In the genomic region with DNA sequence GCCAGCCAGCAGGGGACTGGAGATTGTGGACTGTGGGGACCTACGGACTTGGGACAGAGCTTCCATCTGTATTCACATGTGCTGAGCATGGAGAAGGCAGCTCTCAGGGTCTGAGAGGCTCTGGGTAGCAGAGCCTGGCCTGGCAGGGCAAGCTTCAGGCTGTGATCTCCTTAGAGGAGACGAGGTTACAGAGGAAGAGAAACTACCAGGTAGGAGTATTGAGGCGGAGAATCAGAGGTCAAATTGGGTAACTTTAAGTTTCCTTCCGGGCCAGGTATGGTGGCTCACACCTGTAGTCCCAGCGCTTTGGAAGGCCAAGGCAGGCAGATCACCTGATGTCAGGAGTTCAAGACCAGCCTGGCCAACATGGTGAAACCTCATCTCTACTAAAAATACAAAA, we compare ENCODE assay signal across 22 cellular contexts.
"Had no signal": no experiment of that assay in that cellular context is flagged by ENCODE, and none has a peak within 500 bp of the region (broad histone marks: within the 10 kb centered on the region; RNA-seq: fewer than 3 reads in every experiment).

No MANE protein-coding gene starts in this region.

- H3K9me3 Mint-ChIP-seq: activated naive CD4-positive, alpha-beta T cell treated with anti-CD3 and anti-CD28 coated beads, Interleukin-2, amount 50 U/mL, for 72 hours; T-helper 1 cell treated with Interleukin-12 subunit alpha and Interleukin-12 subunit beta and Interleukin-4 antibody, amounts not matched to agents 30 μg/mL and 1 μg/mL, for 36 hours; type B pancreatic cell had no signal

- H3K27me3 Mint-ChIP-seq: progenitor cell of endocrine pancreas, type B pancreatic cell had no signal

- H3K9me3 ChIP-seq: adrenal gland, breast epithelium, lower lobe of right lung, testis had no signal

- H3K4me1 ChIP-seq: breast epithelium had no signal

- H3K27ac ChIP-seq: adrenal gland, breast epithelium, lower lobe of right lung, testis, VCaP had no signal

- H3K36me3 Mint-ChIP-seq: activated naive CD4-positive, alpha-beta T cell treated with anti-CD3 and anti-CD28 coated beads, Interleukin-2, amount 50 U/mL, for 72 hours; type B pancreatic cell had no signal

- FAIRE-seq: astrocyte, endometrium, frontal cortex, keratinocyte had no signal

- H3K27me3 ChIP-seq: adrenal gland, breast epithelium, testis had no signal

- H3K4me3 Mint-ChIP-seq: activated CD8-positive, alpha-beta T cell treated with anti-CD3 and anti-CD28 coated beads, Interleukin-2, amount 10 ng/mL, durations not matched to agents 7 days and 5 days; T-helper 1 cell treated with Interleukin-12 subunit alpha and Interleukin-12 subunit beta and Interleukin-4 antibody, amounts not matched to agents 30 μg/mL and 1 μg/mL, for 36 hours; type B pancreatic cell had no signal

- H3K27ac Mint-ChIP-seq: activated CD8-positive, alpha-beta T cell treated with anti-CD3 and anti-CD28 coated beads, Interleukin-2, amount 10 ng/mL, durations not matched to agents 7 days and 5 days; progenitor cell of endocrine pancreas; T-helper 1 cell treated with Interleukin-12 subunit alpha and Interleukin-12 subunit beta and Interleukin-4 antibody, amounts not matched to agents 30 μg/mL and 1 μg/mL, for 36 hours; type B pancreatic cell had no signal

- H3K4me3 ChIP-seq: adrenal gland, breast epithelium, lower lobe of right lung, testis had no signal

- H3K36me3 ChIP-seq: breast epithelium had no signal

- DNase-seq: activated CD4-positive, alpha-beta T cell treated with anti-CD3 and anti-CD28 coated beads for 1 hour; activated CD8-positive, alpha-beta T cell treated with anti-CD3 and anti-CD28 coated beads, Interleukin-2, amount 10 ng/mL, durations not matched to agents 7 days and 5 days; activated gamma-delta T cell treated with Interleukin-2 at 50 U/mL for 16 hours; activated T-cell treated with anti-CD3 and anti-CD28 coated beads, Interleukin-2, amount 50 U/mL, for 48 hours; adrenal gland; cerebellar nuclear complex; cortex of kidney; head of caudate nucleus; lower lobe of right lung; occipital lobe; stimulated activated CD4-positive, alpha-beta T cell treated with anti-CD3 and anti-CD28 coated beads, Interleukin-12 subunit alpha, Interleukin-12 subunit beta, amount 100 ng/mL, for 4 hours; testis had no signal

- ATAC-seq: activated CD8-positive, alpha-beta T cell treated with anti-CD3 and anti-CD28 coated beads, Interleukin-2, amount 10 ng/mL, durations not matched to agents 7 days and 5 days; activated naive CD4-positive, alpha-beta T cell treated with anti-CD3 and anti-CD28 coated beads, Interleukin-2, amount 50 U/mL, for 72 hours; lower lobe of right lung had no signal
